8 cellular contexts compared by ENCODE assay signal in genomic region chr1:179025975-179026812, GRCh38. TPM values are rescaled to one million over a fixed set of nuclear protein-coding genes. Genes with fewer than 3 reads are reported as not detected.
DNase-seq lines count a peak whose midpoint lies in the region; TF ChIP-seq lines count a peak whose summit lies in the region.

No MANE protein-coding gene starts in this region.

- H3K36me3 Mint-ChIP-seq in activated naive CD8-positive, alpha-beta T cell: no peaks in the 10 kb centered on the region

- no peak for TF ChIP-seq CTCF in Loucy (conservative IDR thresholded peaks at IDR 0.05; ENCODE audit: low read length)
- no peak for TF ChIP-seq CTCF in cardiac muscle cell (IDR thresholded peaks at IDR 0.05; ENCODE audit: low read depth, low read length)

- peaks cover 47% of the 10 kb centered on the region for H3K4me1 ChIP-seq in Loucy (ENCODE audit: insufficient read depth, low read length, poor library complexity, severe bottlenecking)
- H3K4me1 ChIP-seq in cardiac muscle cell (ENCODE audit: low read depth): peaks cover 35% of the 10 kb centered on the region

- DNase-seq in H7: peak; percentile 94
- peak; percentile 62 for DNase-seq in SKM-1 (lab: John Stamatoyannopoulos, UW; ENCODE audit: unreplicated experiment)
- peak; percentile 61 to 93 for DNase-seq in cardiac muscle cell (ENCODE audit: low read depth in 1 of 2, low spot score in 1 of 2)
- peak; percentile 88 for DNase-seq in posterior vena cava (ENCODE audit: low spot score)
- DNase-seq in ureter (ENCODE audit: low spot score): peak; percentile 72

- H4K20me1 ChIP-seq in Loucy (ENCODE audit: insufficient read depth, low read length, poor library complexity, severe bottlenecking): peaks cover 29% of the 10 kb centered on the region

- peak overlapping the region; percentile 95 for H3K27ac Mint-ChIP-seq in activated naive CD8-positive, alpha-beta T cell

- H2AFZ ChIP-seq in Loucy (ENCODE audit: low read length): peak overlapping the region; percentile 93

- peak overlapping the region; percentile 88 for H3K9ac ChIP-seq in Loucy (ENCODE audit: low read depth, low read length, poor library complexity, severe bottlenecking)

- H3K9me3 Mint-ChIP-seq in activated naive CD8-positive, alpha-beta T cell (ENCODE audit: low read depth): no peaks in the 10 kb centered on the region

- H3K9me2 ChIP-seq in Loucy (replicated peaks; ENCODE audit: low read depth, low read length): no peaks in the 10 kb centered on the region

- H3K4me1 Mint-ChIP-seq in activated naive CD8-positive, alpha-beta T cell (ENCODE audit: low read depth): peaks cover 45% of the 10 kb centered on the region

- H3K9me3 ChIP-seq in Loucy (ENCODE audit: insufficient read depth, low read depth, low read length) (no peaks in the 10 kb centered on the region), cardiac muscle cell (ENCODE audit: low read depth) (no peaks in the 10 kb centered on the region)

- no peaks in the 10 kb centered on the region for H3K36me3 ChIP-seq in H7 (replicated peaks; ENCODE audit: control insufficient read depth, insufficient read depth, low read length)
- no peaks in the 10 kb centered on the region for H3K36me3 ChIP-seq in Loucy (ENCODE audit: insufficient read depth, low read length)
- H3K36me3 ChIP-seq in cardiac muscle cell: no peaks in the 10 kb centered on the region

- H3K27me3 Mint-ChIP-seq in activated naive CD8-positive, alpha-beta T cell: no peaks in the 10 kb centered on the region

- peak overlapping the region; percentile 77 for H3K4me2 ChIP-seq in Loucy (ENCODE audit: low read depth, low read length, poor library complexity, severe bottlenecking)

- H3K27ac ChIP-seq in cardiac muscle cell: peak overlapping the region; percentile 98

- intact Hi-C loops in posterior vena cava (cut with DNase I): no loop called here

- H3K27me3 ChIP-seq in H7 (ENCODE audit: control insufficient read depth, insufficient read depth, low read length) (peaks cover 1% of the 10 kb centered on the region; the same call in 1 of the 2 replicates), Loucy (ENCODE audit: insufficient read depth, low read length, poor library complexity, severe bottlenecking) (no peaks in the 10 kb centered on the region), cardiac muscle cell (no peaks in the 10 kb centered on the region)

- peaks cover 48% of the 10 kb centered on the region for H3K79me2 ChIP-seq in Loucy (ENCODE audit: insufficient read depth, low read length)

- peak overlapping the region; percentile 92 for H3K4me3 ChIP-seq in GM08714 (ENCODE audit: low read length)
- peak overlapping the region; percentile 98 for H3K4me3 ChIP-seq in H7 (ENCODE audit: insufficient read depth, low read depth, low read length)
- peak overlapping the region; percentile 93 for H3K4me3 ChIP-seq in Loucy (ENCODE audit: low read length, poor library complexity, severe bottlenecking)
- H3K4me3 ChIP-seq in cardiac muscle cell: peak overlapping the region; percentile 93

- H3K4me3 Mint-ChIP-seq in activated naive CD8-positive, alpha-beta T cell: peak overlapping the region; percentile 98

- 0 out of 2 replicates have a peak, but pooled peaks cover 3% of the 10 kb centered on the region for H3F3A ChIP-seq in Loucy (ENCODE audit: low read depth)

RNA-seq across cellular contexts. Expression of gene FAM20B, which starts 0.5 kb away (rescaled TPM):
- total RNA-seq in H7 (2014; rRNA removed; shearing (Covaris generic)): 34.5 and 43.5 TPM in 2 replicates
- total RNA-seq in cardiac muscle cell (16.2 and 23.0 TPM in 2 replicates), posterior vena cava (10 to 100 TPM; 71.7 to 91.1 TPM), ureter (56.5 TPM)
- 8.4 and 10.9 TPM in 2 replicates for polyA plus RNA-seq in cardiac muscle cell

RNA-seq across cellular contexts. Expression of gene TOR3A, which starts 55.7 kb away (rescaled TPM):
- total RNA-seq in H7 (2014; rRNA removed; shearing (Covaris generic)): 25.3 and 29.7 TPM in 2 replicates
- total RNA-seq in cardiac muscle cell (26.5 and 29.0 TPM in 2 replicates), posterior vena cava (10 to 100 TPM; 13.0 to 18.3 TPM), ureter (27.4 TPM)
- 21.4 and 29.5 TPM in 2 replicates for polyA plus RNA-seq in cardiac muscle cell

Comparison
In these comparisons a context has a peak if more than half of its experiments do, and no peak if none do; other contexts are left out.
1. Peak in every context shown above with its lines: DNase-seq, H3K4me3 ChIP-seq and H3K27ac ChIP-seq.